In genomic region chr2:36489296-36489695, GRCh38 we compare ENCODE assay signal across 15 cellular contexts.
A peak's percentile ranks its signal among the peaks of the same experiment; 100 is the strongest.
DNase-seq lines count a peak whose midpoint lies in the region; ATAC-seq and TF ChIP-seq lines count a peak whose summit lies in the region.
"Had no signal": no experiment of that assay in that cellular context is flagged by ENCODE, and none has a peak within 500 bp of the region (broad histone marks: within the 10 kb centered on the region; RNA-seq: fewer than 3 reads in every experiment).

No MANE protein-coding gene starts in this region.

- peak overlapping the region; percentile 40 for H3K27ac Mint-ChIP-seq in activated T-helper 17 cell treated with anti-CD3 and anti-CD28 coated beads, Interleukin-2, amount 50 U/mL, for 72 hours
- H3K27ac Mint-ChIP-seq in activated CD4-positive, alpha-beta T cell treated with anti-CD3 and anti-CD28 coated beads, Interleukin-2, amount 10 ng/mL, durations not matched to agents 7 days and 5 days = no peak overlapping the region
- H3K27ac Mint-ChIP-seq: activated CD4-positive, alpha-beta T cell treated with anti-CD3 and anti-CD28 coated beads, Interleukin-2, amount 10 ng/mL, durations not matched to agents 24 days and 14 days; GM23338; naive thymus-derived CD8-positive, alpha-beta T cell had no signal

- no peak for ATAC-seq in activated T-helper 17 cell treated with anti-CD3 and anti-CD28 coated beads, Interleukin-2, amount 50 U/mL, for 72 hours (replicated peaks)
- ATAC-seq in gastroesophageal sphincter = no peak
- ATAC-seq in GM19328 (IDR thresholded peaks at IDR 0.05; ENCODE audit: unreplicated experiment) = no peak
- ATAC-seq: GM23338; naive thymus-derived CD8-positive, alpha-beta T cell had no signal

- H3K27me3 ChIP-seq in gastroesophageal sphincter (no peaks in the 10 kb centered on the region), subcutaneous abdominal adipose tissue (ENCODE audit: control insufficient read depth in 5 of 5, insufficient read depth in 4 of 5, low read length in 5 of 5) (no peaks in the 10 kb centered on the region), uterus (no peaks in the 10 kb centered on the region)
- H3K27me3 ChIP-seq: MG63, stomach had no signal

- CTCF ChIA-PET in activated CD4-positive, alpha-beta T cell treated with anti-CD3 and anti-CD28 coated beads, Interleukin-2, amount 10 ng/mL, durations not matched to agents 7 days and 5 days (lab: Charles Lee) = no interaction called here

- no peak overlapping the region for H3K4me3 ChIP-seq in gastroesophageal sphincter
- H3K4me3 ChIP-seq in subcutaneous abdominal adipose tissue (ENCODE audit: low read depth in 1 of 5, low read length in 5 of 5) = no peak overlapping the region
- no peak overlapping the region for H3K4me3 ChIP-seq in uterus
- H3K4me3 ChIP-seq: GM23338, MG63, stomach had no signal

- POLR2A ChIA-PET in activated CD4-positive, alpha-beta T cell treated with anti-CD3 and anti-CD28 coated beads, Interleukin-2, amount 10 ng/mL, durations not matched to agents 7 days and 5 days (lab: Charles Lee) = no interaction called here

- no peaks in the 10 kb centered on the region for H3K36me3 Mint-ChIP-seq in activated T-helper 17 cell treated with anti-CD3 and anti-CD28 coated beads, Interleukin-2, amount 50 U/mL, for 72 hours (ENCODE audit: low read depth)
- no peaks in the 10 kb centered on the region for H3K36me3 Mint-ChIP-seq in activated CD4-positive, alpha-beta T cell treated with anti-CD3 and anti-CD28 coated beads, Interleukin-2, amount 10 ng/mL, durations not matched to agents 7 days and 5 days (ENCODE audit: low read depth)
- H3K36me3 Mint-ChIP-seq: naive thymus-derived CD8-positive, alpha-beta T cell had no signal

- H3K4me1 Mint-ChIP-seq in activated T-helper 17 cell treated with anti-CD3 and anti-CD28 coated beads, Interleukin-2, amount 50 U/mL, for 72 hours = peaks cover 4% of the 10 kb centered on the region
- no peaks in the 10 kb centered on the region for H3K4me1 Mint-ChIP-seq in activated CD4-positive, alpha-beta T cell treated with anti-CD3 and anti-CD28 coated beads, Interleukin-2, amount 10 ng/mL, durations not matched to agents 7 days and 5 days
- H3K4me1 Mint-ChIP-seq: activated CD4-positive, alpha-beta T cell treated with anti-CD3 and anti-CD28 coated beads, Interleukin-2, amount 10 ng/mL, durations not matched to agents 24 days and 14 days; naive thymus-derived CD8-positive, alpha-beta T cell had no signal

- TF ChIP-seq POLR2A in gastroesophageal sphincter (IDR thresholded peaks at IDR 0.05) (no peak), uterus (IDR thresholded peaks at IDR 0.05) (no peak)

- H3K9me3 ChIP-seq in gastroesophageal sphincter (no peaks in the 10 kb centered on the region), subcutaneous abdominal adipose tissue (ENCODE audit: control insufficient read depth in 5 of 5, low read length in 5 of 5) (no peaks in the 10 kb centered on the region), uterus (no peaks in the 10 kb centered on the region)
- H3K9me3 ChIP-seq: MG63, stomach had no signal

- no peak overlapping the region for H3K4me3 Mint-ChIP-seq in activated T-helper 17 cell treated with anti-CD3 and anti-CD28 coated beads, Interleukin-2, amount 50 U/mL, for 72 hours
- H3K4me3 Mint-ChIP-seq in activated CD4-positive, alpha-beta T cell treated with anti-CD3 and anti-CD28 coated beads, Interleukin-2, amount 10 ng/mL, durations not matched to agents 7 days and 5 days = no peak overlapping the region
- H3K4me3 Mint-ChIP-seq: activated CD4-positive, alpha-beta T cell treated with anti-CD3 and anti-CD28 coated beads, Interleukin-2, amount 10 ng/mL, durations not matched to agents 24 days and 14 days; GM23338; naive thymus-derived CD8-positive, alpha-beta T cell had no signal

- H3K27me3 Mint-ChIP-seq in activated T-helper 17 cell treated with anti-CD3 and anti-CD28 coated beads, Interleukin-2, amount 50 U/mL, for 72 hours = no peaks in the 10 kb centered on the region
- H3K27me3 Mint-ChIP-seq in activated CD4-positive, alpha-beta T cell treated with anti-CD3 and anti-CD28 coated beads, Interleukin-2, amount 10 ng/mL, durations not matched to agents 7 days and 5 days = no peaks in the 10 kb centered on the region
- H3K27me3 Mint-ChIP-seq: activated CD4-positive, alpha-beta T cell treated with anti-CD3 and anti-CD28 coated beads, Interleukin-2, amount 10 ng/mL, durations not matched to agents 24 days and 14 days; naive thymus-derived CD8-positive, alpha-beta T cell had no signal

- 63 to 67% methylated on average over 5 of the region's 5 CpGs for WGBS in gastroesophageal sphincter (ENCODE audit: low coverage in 1 of 2), 2 donors

- TF ChIP-seq CTCF in gastroesophageal sphincter (IDR thresholded peaks at IDR 0.05) = no peak
- TF ChIP-seq CTCF in uterus (IDR thresholded peaks at IDR 0.05) = no peak

- no peaks in the 10 kb centered on the region for H3K9me3 Mint-ChIP-seq in activated T-helper 17 cell treated with anti-CD3 and anti-CD28 coated beads, Interleukin-2, amount 50 U/mL, for 72 hours
- H3K9me3 Mint-ChIP-seq in activated CD4-positive, alpha-beta T cell treated with anti-CD3 and anti-CD28 coated beads, Interleukin-2, amount 10 ng/mL, durations not matched to agents 7 days and 5 days = no peaks in the 10 kb centered on the region
- H3K9me3 Mint-ChIP-seq: activated CD4-positive, alpha-beta T cell treated with anti-CD3 and anti-CD28 coated beads, Interleukin-2, amount 10 ng/mL, durations not matched to agents 24 days and 14 days; GM23338; naive thymus-derived CD8-positive, alpha-beta T cell had no signal

- no peak overlapping the region for H3K9ac ChIP-seq in subcutaneous abdominal adipose tissue (ENCODE audit: low read length in 5 of 5)

- H3K27ac ChIP-seq in gastroesophageal sphincter = peak overlapping the region; percentile 53 to 82 (median 73)
- peak overlapping the region; percentile 80 for H3K27ac ChIP-seq in subcutaneous abdominal adipose tissue (ENCODE audit: low read depth, low read length)
- no peak overlapping the region for H3K27ac ChIP-seq in uterus

- peaks cover 31 to 92% (median 61%) of the 10 kb centered on the region in 3 donors for H3K4me1 ChIP-seq in gastroesophageal sphincter
- peaks cover 0 to 58% (median 42%) of the 10 kb centered on the region in 5 donors for H3K4me1 ChIP-seq in subcutaneous abdominal adipose tissue (ENCODE audit: control insufficient read depth in 5 of 5, insufficient read depth in 5 of 5, low read length in 5 of 5)
- H3K4me1 ChIP-seq in uterus = peaks cover 11 to 12% of the 10 kb centered on the region in 2 donors

- TF ChIP-seq EP300 in gastroesophageal sphincter (IDR thresholded peaks at IDR 0.05) = no peak

- peak; percentile 76 for DNase-seq in GM04503 (ENCODE audit: low read depth)
- no peak for DNase-seq in SHP77 (lab: John Stamatoyannopoulos, UW)
- DNase-seq in uterus = no peak
- no peak for DNase-seq in activated CD4-positive, alpha-beta T cell treated with anti-CD3 and anti-CD28 coated beads, Interleukin-2, amount 10 ng/mL, durations not matched to agents 7 days and 5 days
- DNase-seq: activated CD4-positive, alpha-beta T cell treated with anti-CD3 and anti-CD28 coated beads, Interleukin-2, amount 10 ng/mL, durations not matched to agents 24 days and 14 days; activated naive CD4-positive, alpha-beta T cell; MG63; naive thymus-derived CD8-positive, alpha-beta T cell; NCI-H510A; stomach had no signal

- intact Hi-C loops in uterus (cut with DNase I; ENCODE audit: low total_unique reads) = no loop called here

- H3K36me3 ChIP-seq in gastroesophageal sphincter (peaks cover 0 to 10% of the 10 kb centered on the region in 2 donors), subcutaneous abdominal adipose tissue (ENCODE audit: control insufficient read depth in 5 of 5, insufficient read depth in 5 of 5, low read length in 5 of 5) (peaks cover 4 to 15% (median 6%) of the 10 kb centered on the region in 5 donors), uterus (no peaks in the 10 kb centered on the region)
- H3K36me3 ChIP-seq: stomach had no signal

Comparison
In these comparisons a context has a peak if more than half of its experiments do, and no peak if none do; other contexts are left out.
1. H3K27ac ChIP-seq: peak in gastroesophageal sphincter (4 of 4) and subcutaneous abdominal adipose tissue (single experiment); none in uterus (0 of 2).